In the genomic region with DNA sequence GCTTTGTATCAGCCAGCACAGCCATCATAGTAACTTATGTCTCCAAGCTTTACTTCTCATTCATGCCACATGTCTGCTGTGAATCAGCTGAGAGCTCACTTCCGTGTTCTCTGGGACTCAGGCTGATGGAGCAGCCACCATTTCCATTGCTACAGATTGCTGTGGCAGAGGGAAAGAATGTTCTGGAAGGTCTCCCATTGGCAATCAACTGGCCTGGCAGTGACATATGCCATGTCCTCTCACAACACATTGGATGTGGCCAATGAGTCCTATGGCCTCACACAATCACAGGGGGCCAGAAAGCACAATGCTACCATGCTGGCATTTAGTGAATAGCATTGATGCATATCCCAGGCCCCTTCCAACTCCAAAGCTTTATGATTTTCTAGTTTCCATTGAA, we compare ENCODE assay signal across 9 cellular contexts. TPM values are rescaled to one million over a fixed set of nuclear protein-coding genes. Genes with fewer than 3 reads are reported as not detected.
"Had no signal": no experiment of that assay in that cellular context is flagged by ENCODE, and none has a peak within 500 bp of the region (broad histone marks: within the 10 kb centered on the region; RNA-seq: fewer than 3 reads in every experiment).

No MANE protein-coding gene starts in this region.

- H3K27ac ChIP-seq: GM23248 had no signal

- H3K4me2 ChIP-seq: GM23338 had no signal

- H2AFZ ChIP-seq: GM23248 had no signal

- H3K4me1 ChIP-seq: HAP-1 had no signal

- H3K9ac ChIP-seq: GM23248 had no signal

- H3K9me3 ChIP-seq: HAP-1 had no signal

- ATAC-seq: GM23338, HCT116 had no signal

- H3K36me3 ChIP-seq: HAP-1 had no signal

- H3K4me3 ChIP-seq: GM23248, GM23338, HAP-1 had no signal

- DNase-seq: GM23248, GOT3, H7, H9, HCEC 1CT, HFFc6 had no signal

RNA-seq across cellular contexts. Expression of a gene that starts 44.1 kb away (rescaled TPM):
- total RNA-seq: GM23248, GM23338 had no signal
- polyA plus RNA-seq: GM23248, GM23338 had no signal
